In the genomic region with DNA sequence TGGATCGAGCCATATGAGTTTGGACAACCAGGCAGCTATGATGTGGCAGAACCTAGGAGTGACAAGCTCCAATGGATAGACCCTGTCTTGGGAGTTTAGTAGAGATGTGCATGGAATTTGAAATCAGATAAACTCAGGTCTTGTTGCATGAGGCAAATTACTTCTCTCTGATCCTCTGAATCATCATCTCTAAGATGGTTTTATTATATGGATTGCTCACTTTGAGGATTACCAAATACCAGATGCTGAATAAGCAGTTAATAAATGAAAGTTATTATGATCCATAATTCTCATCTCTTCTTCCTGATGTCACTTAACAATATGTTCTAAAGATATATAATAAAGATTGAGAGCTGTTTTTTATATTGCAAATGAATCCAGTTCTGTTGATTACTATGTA, we compare ENCODE assay signal across 29 cellular contexts.
"Had no signal": no experiment of that assay in that cellular context is flagged by ENCODE, and none has a peak within 500 bp of the region (broad histone marks: within the 10 kb centered on the region; RNA-seq: fewer than 3 reads in every experiment).

No MANE protein-coding gene starts in this region.

- H3K36me3 ChIP-seq: colonic mucosa, heart right ventricle, left lung, neutrophil, prostate gland, right atrium auricular region, stomach, thyroid gland had no signal

- H3K9ac ChIP-seq: parathyroid adenoma had no signal

- H3K9me3 ChIP-seq: colonic mucosa, heart right ventricle, left lung, mucosa of descending colon, neutrophil, prostate gland, right atrium auricular region, stomach, thyroid gland had no signal

- H3K9me3 Mint-ChIP-seq: dendritic cell treated with granulocyte-macrophage colony-stimulating factor and Interleukin-4, amounts not matched to agents 40 ng/mL and 50 ng/mL, for 4 days; endodermal cell; mesothelial cell of epicardium; neural crest cell; type B pancreatic cell had no signal

- H3K4me3 Mint-ChIP-seq: dendritic cell treated with granulocyte-macrophage colony-stimulating factor and Interleukin-4, amounts not matched to agents 40 ng/mL and 50 ng/mL, for 4 days; endodermal cell; mesothelial cell of epicardium; naive B cell; natural killer cell treated with Interleukin-12 subunit alpha and Interleukin-12 subunit beta and Interleukin-15 and Interleukin-18, amount 100 ng/mL, for 72 hours; neural crest cell; stimulated activated effector memory CD8-positive, alpha-beta T cell treated with anti-CD3 and anti-CD28 coated beads, Interleukin-12 subunit alpha, Interleukin-12 subunit beta, amount 100 ng/mL, for 72 hours; type B pancreatic cell had no signal

- H2AFZ ChIP-seq: parathyroid adenoma had no signal

- DNase-seq: colonic mucosa; effector CD8-positive, alpha-beta T cell; endodermal cell; foreskin melanocyte; glutamatergic neuron; heart right ventricle; left cardiac atrium; left lung; mesenchymal stem cell; mucosa of descending colon; naive B cell; stimulated activated CD4-positive, alpha-beta T cell treated with anti-CD3 and anti-CD28 coated beads, Interleukin-2, amount 100 ng/mL, for 24 hours; stimulated activated CD4-positive, alpha-beta T cell treated with anti-CD3 and anti-CD28 coated beads, Interleukin-4, amount 100 ng/mL, for 24 hours; stimulated activated naive CD4-positive, alpha-beta T cell treated with Interleukin-2 at 50 U/mL for 16 hours; stomach; thyroid gland had no signal

- H3K27ac Mint-ChIP-seq: dendritic cell treated with granulocyte-macrophage colony-stimulating factor and Interleukin-4, amounts not matched to agents 40 ng/mL and 50 ng/mL, for 4 days; endodermal cell; mesothelial cell of epicardium; naive B cell; natural killer cell treated with Interleukin-12 subunit alpha and Interleukin-12 subunit beta and Interleukin-15 and Interleukin-18, amount 100 ng/mL, for 72 hours; stimulated activated effector memory CD8-positive, alpha-beta T cell treated with anti-CD3 and anti-CD28 coated beads, Interleukin-12 subunit alpha, Interleukin-12 subunit beta, amount 100 ng/mL, for 72 hours; type B pancreatic cell had no signal

- ATAC-seq: esophagus mucosa; heart right ventricle; left cardiac atrium; left lung; mucosa of descending colon; natural killer cell treated with Interleukin-12 subunit alpha and Interleukin-12 subunit beta and Interleukin-15 and Interleukin-18, amount 100 ng/mL, for 72 hours; stimulated activated effector memory CD8-positive, alpha-beta T cell treated with anti-CD3 and anti-CD28 coated beads, Interleukin-12 subunit alpha, Interleukin-12 subunit beta, amount 100 ng/mL, for 72 hours had no signal

- H3K4me3 ChIP-seq: colonic mucosa, heart right ventricle, left lung, mucosa of descending colon, prostate gland, right atrium auricular region, stomach, thyroid gland had no signal

- H3K27me3 ChIP-seq: colonic mucosa, heart right ventricle, left lung, neutrophil, right atrium auricular region, stomach, thyroid gland had no signal

- H3K27ac ChIP-seq: colonic mucosa, epithelial cell of prostate, heart right ventricle, left lung, neutrophil, parathyroid adenoma, prostate gland, right atrium auricular region, stomach, thyroid gland had no signal

- H3K79me2 ChIP-seq: parathyroid adenoma had no signal

- H3K36me3 Mint-ChIP-seq: mesothelial cell of epicardium; naive B cell; natural killer cell treated with Interleukin-12 subunit alpha and Interleukin-12 subunit beta and Interleukin-15 and Interleukin-18, amount 100 ng/mL, for 72 hours; stimulated activated effector memory CD8-positive, alpha-beta T cell treated with anti-CD3 and anti-CD28 coated beads, Interleukin-12 subunit alpha, Interleukin-12 subunit beta, amount 100 ng/mL, for 72 hours; type B pancreatic cell had no signal

- H3K4me1 ChIP-seq: colonic mucosa, heart right ventricle, left lung, parathyroid adenoma, prostate gland, right atrium auricular region, stomach, thyroid gland had no signal

- H3K4me1 Mint-ChIP-seq: mesothelial cell of epicardium; naive B cell; neural crest cell; stimulated activated effector memory CD8-positive, alpha-beta T cell treated with anti-CD3 and anti-CD28 coated beads, Interleukin-12 subunit alpha, Interleukin-12 subunit beta, amount 100 ng/mL, for 72 hours had no signal

- FAIRE-seq: islet of Langerhans had no signal
